In the genomic region with DNA sequence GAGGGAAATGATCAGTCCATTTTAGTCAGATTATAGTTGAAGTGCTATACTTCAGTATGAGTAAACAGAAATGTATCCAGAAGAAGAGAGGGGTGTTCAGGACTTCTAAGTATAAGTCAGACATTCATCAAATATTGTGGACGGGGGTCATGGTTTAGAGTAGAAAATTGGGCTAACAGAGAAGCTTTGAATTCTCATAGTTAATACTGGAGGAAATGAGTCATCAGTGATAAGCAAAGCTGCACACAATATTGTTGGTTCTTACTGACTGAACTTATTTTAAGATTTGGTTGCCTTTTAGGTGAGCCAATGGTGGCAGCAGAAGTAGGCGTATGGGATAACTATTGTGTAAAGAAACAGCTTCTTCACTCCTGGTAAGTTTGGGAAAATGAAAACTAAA, we compare ENCODE assay signal across 1 cellular context.
TF ChIP-seq lines count a peak whose summit lies in the region.

No MANE protein-coding gene starts in this region.

TF ChIP-seq in HepG2, 621 proteins besides CTCF, POLR2A, EP300 and RAD21:
- TF ChIP-seq KLF11 (CRISPR knock-in tag; IDR thresholded peaks at IDR 0.05): no peak
- TF ChIP-seq, protein P1, sequence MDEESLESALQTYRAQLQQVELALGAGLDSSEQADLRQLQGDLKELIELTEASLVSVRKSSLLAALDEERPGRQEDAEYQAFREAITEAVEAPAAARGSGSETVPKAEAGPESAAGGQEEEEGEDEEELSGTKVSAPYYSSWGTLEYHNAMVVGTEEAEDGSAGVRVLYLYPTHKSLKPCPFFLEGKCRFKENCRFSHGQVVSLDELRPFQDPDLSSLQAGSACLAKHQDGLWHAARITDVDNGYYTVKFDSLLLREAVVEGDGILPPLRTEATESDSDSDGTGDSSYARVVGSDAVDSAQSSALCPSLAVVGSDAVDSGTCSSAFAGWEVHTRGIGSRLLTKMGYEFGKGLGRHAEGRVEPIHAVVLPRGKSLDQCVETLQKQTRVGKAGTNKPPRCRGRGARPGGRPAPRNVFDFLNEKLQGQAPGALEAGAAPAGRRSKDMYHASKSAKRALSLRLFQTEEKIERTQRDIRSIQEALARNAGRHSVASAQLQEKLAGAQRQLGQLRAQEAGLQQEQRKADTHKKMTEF (CRISPR knock-in tag; IDR thresholded peaks at IDR 0.05): no peak
- TF ChIP-seq, protein P2, sequence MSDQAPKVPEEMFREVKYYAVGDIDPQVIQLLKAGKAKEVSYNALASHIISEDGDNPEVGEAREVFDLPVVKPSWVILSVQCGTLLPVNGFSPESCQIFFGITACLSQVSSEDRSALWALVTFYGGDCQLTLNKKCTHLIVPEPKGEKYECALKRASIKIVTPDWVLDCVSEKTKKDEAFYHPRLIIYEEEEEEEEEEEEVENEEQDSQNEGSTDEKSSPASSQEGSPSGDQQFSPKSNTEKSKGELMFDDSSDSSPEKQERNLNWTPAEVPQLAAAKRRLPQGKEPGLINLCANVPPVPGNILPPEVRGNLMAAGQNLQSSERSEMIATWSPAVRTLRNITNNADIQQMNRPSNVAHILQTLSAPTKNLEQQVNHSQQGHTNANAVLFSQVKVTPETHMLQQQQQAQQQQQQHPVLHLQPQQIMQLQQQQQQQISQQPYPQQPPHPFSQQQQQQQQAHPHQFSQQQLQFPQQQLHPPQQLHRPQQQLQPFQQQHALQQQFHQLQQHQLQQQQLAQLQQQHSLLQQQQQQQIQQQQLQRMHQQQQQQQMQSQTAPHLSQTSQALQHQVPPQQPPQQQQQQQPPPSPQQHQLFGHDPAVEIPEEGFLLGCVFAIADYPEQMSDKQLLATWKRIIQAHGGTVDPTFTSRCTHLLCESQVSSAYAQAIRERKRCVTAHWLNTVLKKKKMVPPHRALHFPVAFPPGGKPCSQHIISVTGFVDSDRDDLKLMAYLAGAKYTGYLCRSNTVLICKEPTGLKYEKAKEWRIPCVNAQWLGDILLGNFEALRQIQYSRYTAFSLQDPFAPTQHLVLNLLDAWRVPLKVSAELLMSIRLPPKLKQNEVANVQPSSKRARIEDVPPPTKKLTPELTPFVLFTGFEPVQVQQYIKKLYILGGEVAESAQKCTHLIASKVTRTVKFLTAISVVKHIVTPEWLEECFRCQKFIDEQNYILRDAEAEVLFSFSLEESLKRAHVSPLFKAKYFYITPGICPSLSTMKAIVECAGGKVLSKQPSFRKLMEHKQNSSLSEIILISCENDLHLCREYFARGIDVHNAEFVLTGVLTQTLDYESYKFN (CRISPR knock-in tag; conservative IDR thresholded peaks at IDR 0.05): 0 out of 2 replicates have a peak, but pooled peaks have one; percentile 16
- peak; percentile 80 for TF ChIP-seq FOSL2 (CRISPR knock-in tag; IDR thresholded peaks at IDR 0.05)
- 0 out of 2 replicates have a peak, but pooled peaks have one; percentile 32 for TF ChIP-seq MED1 (CRISPR knock-in tag; IDR thresholded peaks at IDR 0.05)
- TF ChIP-seq FOSL1 (CRISPR knock-in tag; IDR thresholded peaks at IDR 0.05; ENCODE audit: borderline replicate concordance): peak; percentile 53; the same call in 1 of the 2 replicates
- TF ChIP-seq, protein P3, sequence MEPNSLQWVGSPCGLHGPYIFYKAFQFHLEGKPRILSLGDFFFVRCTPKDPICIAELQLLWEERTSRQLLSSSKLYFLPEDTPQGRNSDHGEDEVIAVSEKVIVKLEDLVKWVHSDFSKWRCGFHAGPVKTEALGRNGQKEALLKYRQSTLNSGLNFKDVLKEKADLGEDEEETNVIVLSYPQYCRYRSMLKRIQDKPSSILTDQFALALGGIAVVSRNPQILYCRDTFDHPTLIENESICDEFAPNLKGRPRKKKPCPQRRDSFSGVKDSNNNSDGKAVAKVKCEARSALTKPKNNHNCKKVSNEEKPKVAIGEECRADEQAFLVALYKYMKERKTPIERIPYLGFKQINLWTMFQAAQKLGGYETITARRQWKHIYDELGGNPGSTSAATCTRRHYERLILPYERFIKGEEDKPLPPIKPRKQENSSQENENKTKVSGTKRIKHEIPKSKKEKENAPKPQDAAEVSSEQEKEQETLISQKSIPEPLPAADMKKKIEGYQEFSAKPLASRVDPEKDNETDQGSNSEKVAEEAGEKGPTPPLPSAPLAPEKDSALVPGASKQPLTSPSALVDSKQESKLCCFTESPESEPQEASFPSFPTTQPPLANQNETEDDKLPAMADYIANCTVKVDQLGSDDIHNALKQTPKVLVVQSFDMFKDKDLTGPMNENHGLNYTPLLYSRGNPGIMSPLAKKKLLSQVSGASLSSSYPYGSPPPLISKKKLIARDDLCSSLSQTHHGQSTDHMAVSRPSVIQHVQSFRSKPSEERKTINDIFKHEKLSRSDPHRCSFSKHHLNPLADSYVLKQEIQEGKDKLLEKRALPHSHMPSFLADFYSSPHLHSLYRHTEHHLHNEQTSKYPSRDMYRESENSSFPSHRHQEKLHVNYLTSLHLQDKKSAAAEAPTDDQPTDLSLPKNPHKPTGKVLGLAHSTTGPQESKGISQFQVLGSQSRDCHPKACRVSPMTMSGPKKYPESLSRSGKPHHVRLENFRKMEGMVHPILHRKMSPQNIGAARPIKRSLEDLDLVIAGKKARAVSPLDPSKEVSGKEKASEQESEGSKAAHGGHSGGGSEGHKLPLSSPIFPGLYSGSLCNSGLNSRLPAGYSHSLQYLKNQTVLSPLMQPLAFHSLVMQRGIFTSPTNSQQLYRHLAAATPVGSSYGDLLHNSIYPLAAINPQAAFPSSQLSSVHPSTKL (CRISPR knock-in tag; IDR thresholded peaks at IDR 0.05): 0 out of 2 replicates have a peak, but pooled peaks have one; percentile 35
